ENCODE assay signal across 1 cellular context in genomic region chrX:47129157-47129878, GRCh38.
TF ChIP-seq lines count a peak whose summit lies in the region.

No MANE protein-coding gene starts in this region.

TF ChIP-seq in IMR-90, 13 proteins besides CTCF, POLR2A, EP300 and RAD21 (continued from another document):
- no peak for TF ChIP-seq ELK1 (IDR thresholded peaks at IDR 0.05; ENCODE audit: borderline replicate concordance, low read depth, low read length)
- TF ChIP-seq BHLHE40 (IDR thresholded peaks at IDR 0.05; ENCODE audit: low read depth, low read length), result no peak
- peak; percentile 42; the same call in 1 of the 2 replicates for TF ChIP-seq FOS (IDR thresholded peaks at IDR 0.05; ENCODE audit: low read depth, low read length)
- TF ChIP-seq MXI1 (IDR thresholded peaks at IDR 0.05; ENCODE audit: borderline replicate concordance, low read depth, low read length), result 0 out of 2 replicates have a peak, but pooled peaks have one; percentile 58
